Comparison of ENCODE assay signal across 13 cellular contexts in the genomic region with DNA sequence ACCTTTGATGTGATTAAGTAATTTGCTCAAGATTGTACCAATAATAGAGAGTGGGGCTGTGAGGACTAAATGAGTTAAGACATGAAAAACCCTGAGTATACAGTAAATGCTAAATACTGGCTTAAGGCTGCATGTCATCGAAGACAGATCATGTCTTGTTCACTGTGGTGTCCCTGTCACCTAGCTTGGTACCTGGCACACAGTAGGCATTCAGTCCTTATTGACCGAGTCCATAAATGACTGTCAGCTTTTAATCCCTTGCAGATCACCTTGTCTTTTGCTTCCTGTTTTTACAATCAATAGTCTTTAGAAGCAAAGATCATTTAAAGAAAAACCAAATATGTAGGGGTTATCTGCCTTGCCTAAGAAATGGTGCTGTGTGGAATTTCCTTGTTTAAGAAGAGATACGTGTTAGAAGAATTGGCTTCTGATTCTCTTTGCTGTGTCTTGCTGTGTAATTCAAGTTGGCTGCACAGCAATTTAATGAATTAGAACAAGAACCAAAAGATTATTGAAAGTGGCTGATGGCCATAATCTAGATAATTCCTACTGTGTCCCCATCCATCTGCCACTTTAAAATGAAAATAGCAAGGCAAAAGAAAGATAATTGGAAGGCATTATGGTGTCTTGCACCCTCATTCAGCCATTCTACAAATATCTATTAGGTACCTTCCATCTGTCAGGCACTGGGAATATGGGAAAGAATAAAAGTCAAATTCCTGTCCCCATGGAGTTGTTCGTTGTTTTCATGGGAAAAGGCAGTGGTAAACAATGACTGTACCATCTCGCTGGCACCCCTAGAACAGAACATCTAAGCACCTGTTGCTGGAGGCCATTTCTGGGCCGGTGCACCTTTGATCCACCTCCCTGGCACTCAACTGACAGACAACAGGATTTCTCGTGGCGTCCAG. TPM values are rescaled to one million over a fixed set of nuclear protein-coding genes. Genes with fewer than 3 reads are reported as not detected.
A peak's percentile ranks its signal among the peaks of the same experiment; 100 is the strongest.
DNase-seq lines count a peak whose midpoint lies in the region; ATAC-seq and TF ChIP-seq lines count a peak whose summit lies in the region.
"Had no signal": no experiment of that assay in that cellular context is flagged by ENCODE, and none has a peak within 500 bp of the region (broad histone marks: within the 10 kb centered on the region; RNA-seq: fewer than 3 reads in every experiment).

No MANE protein-coding gene starts in this region.

- no peak overlapping the region for H3K4me2 ChIP-seq in mesenchymal stem cell (ENCODE audit: low read length, poor library complexity, severe bottlenecking)

- H3K79me1 ChIP-seq in mesenchymal stem cell (replicated peaks; ENCODE audit: low read length, poor library complexity, severe bottlenecking) = no peaks in the 10 kb centered on the region

- no peak overlapping the region for H3K14ac ChIP-seq in mesenchymal stem cell (ENCODE audit: low read length in 2 of 2)

- no peak overlapping the region for H2AK5ac ChIP-seq in mesenchymal stem cell (ENCODE audit: low read length, severe bottlenecking)

- H3K27me3 ChIP-seq in ascending aorta (no peaks in the 10 kb centered on the region), mesenchymal stem cell (ENCODE audit: control insufficient read depth in 1 of 2, insufficient read depth in 1 of 2, low read length in 2 of 2) (no peaks in the 10 kb centered on the region)

- no peak overlapping the region for H3K27ac ChIP-seq in ascending aorta
- H3K27ac ChIP-seq in mesenchymal stem cell (ENCODE audit: low read length, poor library complexity, severe bottlenecking) = no peak overlapping the region

- intact Hi-C loops in CD14-positive monocyte (cut with micrococcal nuclease) (no loop called here), ascending aorta (cut with DNase I) (no loop called here)

- H3K4me3 ChIP-seq in ascending aorta (no peak overlapping the region), mesenchymal stem cell (ENCODE audit: insufficient read depth in 1 of 2, low read depth in 1 of 2, low read length in 2 of 2) (no peak overlapping the region)

- peaks cover 0 to 2% (median 0%) of the 10 kb centered on the region in 7 donors for H3K9me3 Mint-ChIP-seq in CD14-positive monocyte
- no peaks in the 10 kb centered on the region for H3K9me3 Mint-ChIP-seq in IgD-negative memory B cell
- peaks cover 4% of the 10 kb centered on the region for H3K9me3 Mint-ChIP-seq in activated naive CD8-positive, alpha-beta T cell treated with anti-CD3 and anti-CD28 coated beads for 36 hours
- no peaks in the 10 kb centered on the region for H3K9me3 Mint-ChIP-seq in naive B cell

- no peak overlapping the region for H3K23ac ChIP-seq in mesenchymal stem cell (ENCODE audit: low read length in 2 of 2)

- H3K36me3 Mint-ChIP-seq in CD14-positive monocyte (peaks cover 37 to 54% of the 10 kb centered on the region in 2 donors), IgD-negative memory B cell (peaks cover 11% of the 10 kb centered on the region), naive B cell (peaks cover 0 to 5% of the 10 kb centered on the region in 2 donors)
- peaks cover 34% of the 10 kb centered on the region for H3K36me3 Mint-ChIP-seq in activated naive CD8-positive, alpha-beta T cell treated with anti-CD3 and anti-CD28 coated beads for 36 hours

- H2BK5ac ChIP-seq in mesenchymal stem cell (ENCODE audit: low read depth, low read length, poor library complexity, severe bottlenecking) = no peak overlapping the region

- DNase-seq in CD14-positive monocyte (ENCODE audit: low spot score) = no peak
- no peak for DNase-seq in activated naive CD8-positive, alpha-beta T cell treated with anti-CD3 and anti-CD28 coated beads for 36 hours
- no peak for DNase-seq in naive B cell
- no peak for DNase-seq in ascending aorta (ENCODE audit: low spot score in 2 of 2)
- no peak for DNase-seq in mesenchymal stem cell
- DNase-seq in activated effector memory CD4-positive, alpha-beta T cell treated with Interleukin-2 at 50 U/mL for 16 hours = no peak
- DNase-seq: C1 segment of cervical spinal cord, foreskin melanocyte, GOT3, KG1, NCI-H187 had no signal

- H3K4me1 Mint-ChIP-seq in CD14-positive monocyte = peaks cover 77% of the 10 kb centered on the region
- H3K4me1 Mint-ChIP-seq in IgD-negative memory B cell = peaks cover 71 to 89% (median 72%) of the 10 kb centered on the region in 3 donors
- peaks cover 85% of the 10 kb centered on the region for H3K4me1 Mint-ChIP-seq in activated naive CD8-positive, alpha-beta T cell treated with anti-CD3 and anti-CD28 coated beads for 36 hours
- H3K4me1 Mint-ChIP-seq in naive B cell = peaks cover 81 to 100% (median 87%) of the 10 kb centered on the region in 3 donors

- H2BK15ac ChIP-seq in mesenchymal stem cell (ENCODE audit: low read depth, poor library complexity, severe bottlenecking) = no peak overlapping the region

- H3K18ac ChIP-seq in mesenchymal stem cell (ENCODE audit: low read depth in 1 of 2, low read length in 2 of 2) = no peak overlapping the region

- peak overlapping the region; percentile 98 to 100 (median 99) for H3K27ac Mint-ChIP-seq in CD14-positive monocyte
- peak overlapping the region in 2 of 3 donors; percentile 76 to 87 for H3K27ac Mint-ChIP-seq in IgD-negative memory B cell
- H3K27ac Mint-ChIP-seq in activated naive CD8-positive, alpha-beta T cell treated with anti-CD3 and anti-CD28 coated beads for 36 hours = peak overlapping the region; percentile 75
- H3K27ac Mint-ChIP-seq in naive B cell = peak overlapping the region; percentile 57 to 100 (median 99)

- WGBS in mesenchymal stem cell = 95% methylated on average over 8 of the region's 8 CpGs

- H3K36me3 ChIP-seq in ascending aorta (peaks cover 4 to 7% of the 10 kb centered on the region in 2 donors), mesenchymal stem cell (ENCODE audit: control insufficient read depth in 1 of 2, insufficient read depth in 2 of 2, low read depth in 1 of 2, low read length in 2 of 2) (peaks cover 4 to 13% of the 10 kb centered on the region in 2 experiments)

- H3K4me3 Mint-ChIP-seq in CD14-positive monocyte = no peak overlapping the region
- peak overlapping the region in 3 of 4 donors; percentile 15 to 74 (median 71) for H3K4me3 Mint-ChIP-seq in IgD-negative memory B cell
- H3K4me3 Mint-ChIP-seq in activated naive CD8-positive, alpha-beta T cell treated with anti-CD3 and anti-CD28 coated beads for 36 hours = no peak overlapping the region
- peak overlapping the region; percentile 34 to 99 (median 80) for H3K4me3 Mint-ChIP-seq in naive B cell

- no peak overlapping the region for H2AFZ ChIP-seq in mesenchymal stem cell (ENCODE audit: low read depth, low read length)

- TF ChIP-seq CTCF in CD14-positive monocyte (IDR thresholded peaks at IDR 0.05) = no peak
- no peak for TF ChIP-seq CTCF in ascending aorta (IDR thresholded peaks at IDR 0.05)

- H3K27me3 Mint-ChIP-seq in CD14-positive monocyte (ENCODE audit: low read depth in 3 of 3) = peaks cover 0 to 1% (median 0%) of the 10 kb centered on the region in 3 donors
- H3K27me3 Mint-ChIP-seq in IgD-negative memory B cell = no peaks in the 10 kb centered on the region
- H3K27me3 Mint-ChIP-seq in activated naive CD8-positive, alpha-beta T cell treated with anti-CD3 and anti-CD28 coated beads for 36 hours = no peaks in the 10 kb centered on the region
- no peaks in the 10 kb centered on the region for H3K27me3 Mint-ChIP-seq in naive B cell

- H2BK120ac ChIP-seq in mesenchymal stem cell (ENCODE audit: low read depth, low read length) = no peak overlapping the region

- ATAC-seq in naive B cell (ENCODE audit: low read depth in 2 of 2) (no peak), HG03571 (IDR thresholded peaks at IDR 0.05; ENCODE audit: unreplicated experiment) (no peak)

- no peak overlapping the region for H2BK12ac ChIP-seq in mesenchymal stem cell (ENCODE audit: low read length in 2 of 2)

- no peaks in the 10 kb centered on the region for H3K9me3 ChIP-seq in ascending aorta
- no peaks in the 10 kb centered on the region for H3K9me3 ChIP-seq in mesenchymal stem cell (ENCODE audit: control insufficient read depth, low read length)

- H3K4me1 ChIP-seq in ascending aorta (no peaks in the 10 kb centered on the region), mesenchymal stem cell (ENCODE audit: control insufficient read depth, insufficient read depth, low read depth, low read length) (peaks cover 11% of the 10 kb centered on the region)

- no peak overlapping the region for H3K9ac ChIP-seq in mesenchymal stem cell (ENCODE audit: low read length)

- H4K8ac ChIP-seq in mesenchymal stem cell (ENCODE audit: low read length) = no peak overlapping the region

- H4K91ac ChIP-seq in mesenchymal stem cell (ENCODE audit: low read length) = no peak overlapping the region

- H3K4ac ChIP-seq in mesenchymal stem cell (ENCODE audit: low read depth in 1 of 2, low read length in 2 of 2) = no peak overlapping the region

RNA-seq across cellular contexts. Expression of a gene that starts 12.4 kb away (rescaled TPM):
- 1 to 10 TPM in 1 of 2 donors, under 1 TPM in 1; 0.88 to 2.4 TPM for polyA plus RNA-seq in CD14-positive monocyte
- polyA plus RNA-seq in IgD-negative memory B cell = 47.1 TPM
- 10 to 100 TPM; 53.0 to 53.5 TPM for total RNA-seq in activated naive CD8-positive, alpha-beta T cell treated with anti-CD3 and anti-CD28 coated beads for 36 hours
- polyA plus RNA-seq in naive B cell (ENCODE audit: low read depth in 6 of 6) = 10 to 100 TPM; 23.5 to 76.5 (median 53.0) TPM
- total RNA-seq in ascending aorta = 7.7 TPM
- 29.8 TPM for polyA plus RNA-seq in mesenchymal stem cell (2013, experiment 1 of 2)
- 28.9 TPM for polyA plus RNA-seq in mesenchymal stem cell (2013, experiment 2 of 2)

Comparison
In these comparisons a context has a peak if more than half of its experiments do, and no peak if none do; other contexts are left out.
1. H3K4me3 Mint-ChIP-seq: peak in IgD-negative memory B cell (3 of 4) and naive B cell (8 of 8); none in CD14-positive monocyte (0 of 2) and activated naive CD8-positive, alpha-beta T cell treated with anti-CD3 and anti-CD28 coated beads for 36 hours (single experiment).
2. RNA of a gene that starts 12.4 kb away (polyA plus RNA-seq): 23.5 to 76.5 TPM in naive B cell and 47.1 TPM in IgD-negative memory B cell (single experiment); 0.88 to 2.4 TPM in CD14-positive monocyte; every median in the first group is over 4 times any median in the second.
3. Peak in every context shown above with its lines, with median percentiles within 50 percentile points of each other: H3K27ac Mint-ChIP-seq.